In the genomic region with DNA sequence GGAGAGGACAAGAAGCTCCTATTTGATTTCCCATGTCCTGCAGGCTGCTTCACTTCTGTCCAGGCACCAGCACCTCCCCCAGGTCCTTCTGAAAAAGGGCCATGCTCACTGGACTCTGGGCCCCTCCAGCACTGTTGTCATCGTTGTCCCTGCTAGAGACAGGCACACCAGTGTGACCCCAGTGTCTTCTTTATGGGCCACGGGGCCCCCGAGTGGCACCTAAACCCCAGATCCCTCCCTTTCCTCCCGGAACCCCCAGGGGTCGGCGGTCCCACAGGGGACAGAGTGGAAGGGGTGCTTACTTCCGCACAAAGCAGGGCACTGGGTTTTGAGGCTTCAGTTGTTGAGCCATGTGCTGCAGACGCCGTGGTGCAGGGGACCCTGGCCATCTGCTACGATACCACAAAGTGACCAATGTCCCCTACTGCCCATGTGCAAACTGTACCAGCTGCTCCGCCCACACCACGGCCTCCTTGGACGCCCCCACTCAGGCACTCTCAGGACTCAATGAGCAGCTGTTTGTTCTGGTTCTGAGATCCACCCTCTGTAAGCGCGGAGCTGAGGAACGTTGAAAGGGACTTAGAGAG, we compare ENCODE assay signal across 1 cellular context. TPM values are rescaled to one million over a fixed set of nuclear protein-coding genes. Genes with fewer than 3 reads are reported as not detected.
"Had no signal": no experiment of that assay in that cellular context is flagged by ENCODE, and none has a peak within 500 bp of the region (broad histone marks: within the 10 kb centered on the region; RNA-seq: fewer than 3 reads in every experiment).

No MANE protein-coding gene starts in this region.

RNA-seq across cellular contexts. Expression of gene LGALS9, which starts 24.6 kb away (rescaled TPM):
- total RNA-seq: G401 had no signal
